8 cellular contexts compared by ENCODE assay signal in the genomic region with DNA sequence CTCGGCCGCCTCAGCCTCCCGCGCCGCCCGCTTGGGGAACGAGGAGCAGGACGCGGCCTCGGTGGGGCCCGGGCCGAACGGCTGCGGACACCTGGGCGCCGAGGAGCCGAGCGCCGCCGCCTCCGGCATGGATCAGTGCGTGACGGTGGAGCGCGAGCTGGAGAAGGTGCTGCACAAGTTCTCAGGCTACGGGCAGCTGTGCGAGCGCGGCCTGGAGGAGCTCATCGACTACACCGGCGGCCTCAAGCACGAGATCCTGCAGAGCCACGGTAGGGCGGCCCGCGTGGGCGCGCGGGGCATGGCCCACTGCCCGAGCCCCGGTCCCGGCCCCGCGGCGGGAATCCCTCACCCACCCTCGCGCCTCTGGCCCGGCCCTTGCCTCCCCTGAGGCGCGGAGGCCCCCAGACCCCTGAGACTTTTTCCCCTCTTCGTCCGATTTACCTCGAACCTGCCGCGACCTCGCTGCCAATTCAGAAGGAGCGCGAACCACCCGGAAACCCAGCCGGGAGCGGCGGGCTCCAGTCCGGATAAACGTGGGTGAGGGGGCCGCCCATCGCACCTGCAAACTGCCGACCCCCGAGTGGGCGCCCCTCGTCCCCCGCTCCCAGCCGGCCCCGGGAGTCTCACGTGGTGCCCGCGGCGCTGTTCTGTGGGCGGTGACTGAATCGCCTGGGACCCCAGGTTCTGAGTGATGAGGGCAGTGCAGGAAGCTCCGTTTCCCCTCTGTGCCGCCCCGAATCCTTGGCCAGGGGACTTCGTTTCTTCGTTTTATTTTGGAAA. TPM values are rescaled to one million over a fixed set of nuclear protein-coding genes. Genes with fewer than 3 reads are reported as not detected.
A peak's percentile ranks its signal among the peaks of the same experiment; 100 is the strongest.
DNase-seq lines count a peak whose midpoint lies in the region; ATAC-seq and TF ChIP-seq lines count a peak whose summit lies in the region.
"Not testable (repeated sequence)": the region's sequence is repeated elsewhere in the genome, so short reads cannot be mapped to it uniquely, and the experiment has no call there.

No MANE protein-coding gene starts in this region.

- not testable (repeated sequence) for BruUV-seq in Panc1 (replicated peaks; lab: Mats Ljungman, UMichigan)

- not testable (repeated sequence) for H3K18ac ChIP-seq in mesenchymal stem cell (ENCODE audit: low read depth in 1 of 2, low read length in 2 of 2)

- H2BK5ac ChIP-seq in mesenchymal stem cell (ENCODE audit: low read depth, low read length, poor library complexity, severe bottlenecking) = not testable (repeated sequence)

- H3K4me2 ChIP-seq in mesenchymal stem cell (ENCODE audit: low read length, poor library complexity, severe bottlenecking) = peak overlapping the region; percentile 63

- not testable (repeated sequence) for H3K79me1 ChIP-seq in mesenchymal stem cell (replicated peaks; ENCODE audit: low read length, poor library complexity, severe bottlenecking)

- not testable (repeated sequence) for H4K91ac ChIP-seq in mesenchymal stem cell (ENCODE audit: low read length)

- H3K27me3 ChIP-seq in Panc1 (ENCODE audit: control insufficient read depth, insufficient read depth, low read length); mesenchymal stem cell (ENCODE audit: control insufficient read depth in 1 of 2, insufficient read depth in 1 of 2, low read length in 2 of 2): not testable (repeated sequence)

- H3K4me3 ChIP-seq in Panc1 (ENCODE audit: low read depth in 2 of 2, low read length in 2 of 2) (peak overlapping the region; percentile 53 to 64), epithelial cell of esophagus (ENCODE audit: low read length) (peak overlapping the region; percentile 55), mesenchymal stem cell (ENCODE audit: insufficient read depth in 1 of 2, low read depth in 1 of 2, low read length in 2 of 2) (peak overlapping the region; percentile 73)

- under 1% methylated on average over 23 of the region's 85 CpGs for WGBS in mesenchymal stem cell

- H2BK15ac ChIP-seq in mesenchymal stem cell (ENCODE audit: low read depth, poor library complexity, severe bottlenecking) = not testable (repeated sequence)

- H2AK5ac ChIP-seq in mesenchymal stem cell (ENCODE audit: low read length, severe bottlenecking) = not testable (repeated sequence)

- not testable (repeated sequence) for TF ChIP-seq CTCF in Panc1 (IDR thresholded peaks at IDR 0.05); epithelial cell of esophagus (IDR thresholded peaks at IDR 0.05; ENCODE audit: insufficient read depth, low read depth, low read length, missing control alignments)

- H3K27ac ChIP-seq in Panc1 (ENCODE audit: low read length) = peak overlapping the region; percentile 70; the same call in 1 of the 2 replicates
- not testable (repeated sequence) for H3K27ac ChIP-seq in mesenchymal stem cell (ENCODE audit: low read length, poor library complexity, severe bottlenecking)

- in situ Hi-C loops in Panc1 (cut with HindIII; ENCODE audit: low pct_unique_long_range_greater_than_20kb, low sequenced_read_pairs) = not testable (repeated sequence)

- intact Hi-C loops in Panc1 (cut with micrococcal nuclease; ENCODE audit: unreplicated experiment) = not testable (repeated sequence)

- H4K8ac ChIP-seq in mesenchymal stem cell (ENCODE audit: low read length) = not testable (repeated sequence)

- H2BK12ac ChIP-seq in mesenchymal stem cell (ENCODE audit: low read length in 2 of 2) = not testable (repeated sequence)

- not testable (repeated sequence) for H3K4me1 ChIP-seq in Panc1 (ENCODE audit: control insufficient read depth, insufficient read depth, low read length); mesenchymal stem cell (ENCODE audit: control insufficient read depth, insufficient read depth, low read depth, low read length)

- CTCF ChIA-PET in Panc1 (lab: Charles Lee) = not testable (repeated sequence)

- not testable (repeated sequence) for H3K9me3 ChIP-seq in Panc1 (ENCODE audit: control insufficient read depth, insufficient read depth, low read depth, low read length); mesenchymal stem cell (ENCODE audit: control insufficient read depth, low read length)

- H3K4ac ChIP-seq in mesenchymal stem cell (ENCODE audit: low read depth in 1 of 2, low read length in 2 of 2) = not testable (repeated sequence)

- peak; percentile 26 for ATAC-seq in GM19395 (IDR thresholded peaks at IDR 0.05; ENCODE audit: unreplicated experiment)
- peak; percentile 28 for ATAC-seq in HG03175 (IDR thresholded peaks at IDR 0.05; ENCODE audit: unreplicated experiment)
- ATAC-seq in Panc1 = peak; percentile 50

- not testable (repeated sequence) for H2BK120ac ChIP-seq in mesenchymal stem cell (ENCODE audit: low read depth, low read length)

- not testable (repeated sequence) for H3K36me3 ChIP-seq in Panc1 (ENCODE audit: control insufficient read depth, insufficient read depth, low read length); mesenchymal stem cell (ENCODE audit: control insufficient read depth in 1 of 2, insufficient read depth in 2 of 2, low read depth in 1 of 2, low read length in 2 of 2)

- not testable (repeated sequence) for H3K23ac ChIP-seq in mesenchymal stem cell (ENCODE audit: low read length in 2 of 2)

- DNase-seq in AG08396 (ENCODE audit: low spot score) (peak; percentile 15), activated T-helper 1 cell treated with Interleukin-2 at 50 U/mL for 16 hours (ENCODE audit: low read depth) (peak; percentile 32), epithelial cell of esophagus (ENCODE audit: low read depth) (peak; percentile 46), mesenchymal stem cell (peak; percentile 67)
- not testable (repeated sequence) for DNase-seq in Panc1 (ENCODE audit: low read depth, low spot score)
- peak; percentile 41 for DNase-seq in stimulated activated CD4-positive, alpha-beta T cell treated with anti-CD3 and anti-CD28 coated beads, Interleukin-2, amount 100 ng/mL, for 4 hours (ENCODE audit: low read depth)

- H3K14ac ChIP-seq in mesenchymal stem cell (ENCODE audit: low read length in 2 of 2) = not testable (repeated sequence)

- POLR2A ChIA-PET in Panc1 (lab: Charles Lee) = not testable (repeated sequence)

- H3K9ac ChIP-seq in mesenchymal stem cell (ENCODE audit: low read length) = peak overlapping the region; percentile 76

- H2AFZ ChIP-seq in mesenchymal stem cell (ENCODE audit: low read depth, low read length) = not testable (repeated sequence)

RNA-seq across cellular contexts. Expression of a gene that starts 0.6 kb away (rescaled TPM):
- total RNA-seq in Panc1 (2021; ENCODE audit: unreplicated experiment) = 42.8 TPM
- 15.1 TPM for polyA plus RNA-seq in Panc1 (2012; ENCODE audit: insufficient read length)
- 9.3 TPM for polyA plus RNA-seq in mesenchymal stem cell (2013, experiment 1 of 2)
- polyA plus RNA-seq in mesenchymal stem cell (2013, experiment 2 of 2) = 9.9 TPM
